ENCODE assay signal across 21 cellular contexts in genomic region chr5:6843335-6843734, GRCh38.
A peak's percentile ranks its signal among the peaks of the same experiment; 100 is the strongest.
DNase-seq lines count a peak whose midpoint lies in the region; ATAC-seq and TF ChIP-seq lines count a peak whose summit lies in the region.
"Had no signal": no experiment of that assay in that cellular context is flagged by ENCODE, and none has a peak within 500 bp of the region (broad histone marks: within the 10 kb centered on the region; RNA-seq: fewer than 3 reads in every experiment).

No MANE protein-coding gene starts in this region.

- H3K9me3 Mint-ChIP-seq in activated T-cell treated with anti-CD3 and anti-CD28 coated beads, Interleukin-2, amount 50 U/mL, for 72 hours, result no peaks in the 10 kb centered on the region
- no peaks in the 10 kb centered on the region for H3K9me3 Mint-ChIP-seq in activated T-cell treated with anti-CD3 and anti-CD28 coated beads, Interleukin-2, amount 50 U/mL, for 24 hours
- no peaks in the 10 kb centered on the region for H3K9me3 Mint-ChIP-seq in stimulated activated naive CD8-positive, alpha-beta T cell treated with anti-CD3 and anti-CD28 coated beads, Interleukin-15, amount 100 ng/mL, for 72 hours
- peaks cover 3% of the 10 kb centered on the region for H3K9me3 Mint-ChIP-seq in osteocyte (ENCODE audit: unreplicated experiment)
- H3K9me3 Mint-ChIP-seq: CD8-positive, alpha-beta memory T cell had no signal

- peaks cover 8% of the 10 kb centered on the region for H3K27me3 Mint-ChIP-seq in activated T-cell treated with anti-CD3 and anti-CD28 coated beads, Interleukin-2, amount 50 U/mL, for 72 hours (ENCODE audit: low read depth)
- peaks cover 13% of the 10 kb centered on the region for H3K27me3 Mint-ChIP-seq in activated T-cell treated with anti-CD3 and anti-CD28 coated beads, Interleukin-2, amount 50 U/mL, for 24 hours
- H3K27me3 Mint-ChIP-seq in stimulated activated naive CD8-positive, alpha-beta T cell treated with anti-CD3 and anti-CD28 coated beads, Interleukin-15, amount 100 ng/mL, for 72 hours, result peaks cover 7% of the 10 kb centered on the region
- peaks cover 2% of the 10 kb centered on the region for H3K27me3 Mint-ChIP-seq in osteocyte (ENCODE audit: unreplicated experiment)
- H3K27me3 Mint-ChIP-seq: CD4-positive, CD25-positive, alpha-beta regulatory T cell had no signal

- no peak for TF ChIP-seq CTCF in osteocyte (IDR thresholded peaks at IDR 0.05)

- no peak overlapping the region for H3K4me3 Mint-ChIP-seq in activated T-cell treated with anti-CD3 and anti-CD28 coated beads, Interleukin-2, amount 50 U/mL, for 72 hours
- no peak overlapping the region for H3K4me3 Mint-ChIP-seq in activated T-cell treated with anti-CD3 and anti-CD28 coated beads, Interleukin-2, amount 50 U/mL, for 24 hours
- H3K4me3 Mint-ChIP-seq in stimulated activated naive CD8-positive, alpha-beta T cell treated with anti-CD3 and anti-CD28 coated beads, Interleukin-15, amount 100 ng/mL, for 72 hours, result no peak overlapping the region
- no peak overlapping the region for H3K4me3 Mint-ChIP-seq in osteocyte (ENCODE audit: unreplicated experiment)
- H3K4me3 Mint-ChIP-seq: CD4-positive, CD25-positive, alpha-beta regulatory T cell; CD8-positive, alpha-beta memory T cell; HFFc6 had no signal

- H3K27ac Mint-ChIP-seq in activated T-cell treated with anti-CD3 and anti-CD28 coated beads, Interleukin-2, amount 50 U/mL, for 72 hours, result no peak overlapping the region
- H3K27ac Mint-ChIP-seq in activated T-cell treated with anti-CD3 and anti-CD28 coated beads, Interleukin-2, amount 50 U/mL, for 24 hours, result no peak overlapping the region
- no peak overlapping the region for H3K27ac Mint-ChIP-seq in stimulated activated naive CD8-positive, alpha-beta T cell treated with anti-CD3 and anti-CD28 coated beads, Interleukin-15, amount 100 ng/mL, for 72 hours
- no peak overlapping the region for H3K27ac Mint-ChIP-seq in osteocyte (ENCODE audit: unreplicated experiment)
- H3K27ac Mint-ChIP-seq: CD4-positive, CD25-positive, alpha-beta regulatory T cell; CD8-positive, alpha-beta memory T cell; HFFc6 had no signal

- peak; percentile 60 to 70 for ATAC-seq in activated T-cell treated with anti-CD3 and anti-CD28 coated beads, Interleukin-2, amount 50 U/mL, for 72 hours (replicated peaks in 1 of 2)
- ATAC-seq in stimulated activated naive CD8-positive, alpha-beta T cell treated with anti-CD3 and anti-CD28 coated beads, Interleukin-15, Interleukin-2, amounts not matched to agents 100 U/mL and 50 U/mL, for 24 hours, result peak; percentile 19
- ATAC-seq in stimulated activated naive CD8-positive, alpha-beta T cell treated with anti-CD3 and anti-CD28 coated beads, Interleukin-15, amount 100 ng/mL, for 72 hours, result no peak
- ATAC-seq: GM12878, HCT116 had no signal

- H3K4me1 Mint-ChIP-seq in activated T-cell treated with anti-CD3 and anti-CD28 coated beads, Interleukin-2, amount 50 U/mL, for 72 hours (ENCODE audit: low read depth), result no peaks in the 10 kb centered on the region
- peaks cover 8% of the 10 kb centered on the region for H3K4me1 Mint-ChIP-seq in activated T-cell treated with anti-CD3 and anti-CD28 coated beads, Interleukin-2, amount 50 U/mL, for 24 hours (ENCODE audit: low read depth)
- H3K4me1 Mint-ChIP-seq in stimulated activated naive CD8-positive, alpha-beta T cell treated with anti-CD3 and anti-CD28 coated beads, Interleukin-15, amount 100 ng/mL, for 72 hours, result peaks cover 5% of the 10 kb centered on the region
- H3K4me1 Mint-ChIP-seq in osteocyte (ENCODE audit: unreplicated experiment), result no peaks in the 10 kb centered on the region

- H3K36me3 Mint-ChIP-seq in activated T-cell treated with anti-CD3 and anti-CD28 coated beads, Interleukin-2, amount 50 U/mL, for 72 hours (ENCODE audit: insufficient read depth in 2 of 2), result no peaks in the 10 kb centered on the region
- H3K36me3 Mint-ChIP-seq in activated T-cell treated with anti-CD3 and anti-CD28 coated beads, Interleukin-2, amount 50 U/mL, for 24 hours (ENCODE audit: low read depth), result no peaks in the 10 kb centered on the region
- no peaks in the 10 kb centered on the region for H3K36me3 Mint-ChIP-seq in osteocyte (ENCODE audit: unreplicated experiment)
- H3K36me3 Mint-ChIP-seq: CD4-positive, CD25-positive, alpha-beta regulatory T cell; CD8-positive, alpha-beta memory T cell had no signal

- DNase-seq in activated T-cell treated with anti-CD3 and anti-CD28 coated beads, Interleukin-2, amount 50 U/mL, for 72 hours, result no peak
- no peak for DNase-seq in activated T-cell treated with anti-CD3 and anti-CD28 coated beads, Interleukin-2, amount 50 U/mL, for 24 hours
- DNase-seq in stimulated activated naive CD8-positive, alpha-beta T cell treated with anti-CD3 and anti-CD28 coated beads, Interleukin-15, Interleukin-2, amounts not matched to agents 100 U/mL and 50 U/mL, for 24 hours, result no peak
- no peak for DNase-seq in stimulated activated naive CD8-positive, alpha-beta T cell treated with anti-CD3 and anti-CD28 coated beads, Interleukin-15, amount 100 ng/mL, for 72 hours
- DNase-seq in osteocyte (ENCODE audit: extremely low spot score, unreplicated experiment) (peak; percentile 54), SW480 (ENCODE audit: low spot score) (no peak), NCI-H1694 (lab: John Stamatoyannopoulos, UW) (no peak)
- DNase-seq: ACHN; BE2C; CD4-positive, CD25-positive, alpha-beta regulatory T cell; CD8-positive, alpha-beta memory T cell; COR-L47; DMS 273 treated with DMSO at 0.1 percent for 48 hours; DMS53; DND-41; EL; GOT3; H7; HFFc6 had no signal
